16 cellular contexts compared by ENCODE assay signal in genomic region chr1:7922301-7922700, GRCh38. TPM values are rescaled to one million over a fixed set of nuclear protein-coding genes. Genes with fewer than 3 reads are reported as not detected.
A peak's percentile ranks its signal among the peaks of the same experiment; 100 is the strongest.
DNase-seq lines count a peak whose midpoint lies in the region; ATAC-seq, FAIRE-seq and TF ChIP-seq lines count a peak whose summit lies in the region.
"Had no signal": no experiment of that assay in that cellular context is flagged by ENCODE, and none has a peak within 500 bp of the region (broad histone marks: within the 10 kb centered on the region; RNA-seq: fewer than 3 reads in every experiment).

No MANE protein-coding gene starts in this region.

- H3K23ac ChIP-seq in mesenchymal stem cell (ENCODE audit: low read length in 2 of 2): no peak overlapping the region

- ATAC-seq in HG03097 (IDR thresholded peaks at IDR 0.05; ENCODE audit: low FRiP score, unreplicated experiment): no peak

- peaks cover 5 to 16% of the 10 kb centered on the region in 2 experiments for H3K27me3 ChIP-seq in mesenchymal stem cell (ENCODE audit: control insufficient read depth in 1 of 2, insufficient read depth in 1 of 2, low read length in 2 of 2)

- H3K4me1 ChIP-seq in mesenchymal stem cell (ENCODE audit: control insufficient read depth, insufficient read depth, low read depth, low read length): no peaks in the 10 kb centered on the region
- H3K4me1 ChIP-seq: left ventricle myocardium inferior had no signal

- DNase-seq in AG09309 (ENCODE audit: low read depth) (peak; percentile 27), HT1080 (ENCODE audit: low read depth) (peak; percentile 59), astrocyte of the cerebellum (ENCODE audit: low read depth) (peak; percentile 29), mesenchymal stem cell (peak; percentile 41), NCI-H2029 (lab: John Stamatoyannopoulos, UW) (no peak), ACHN (no peak), GM19239 (ENCODE audit: insufficient read length, low spot score) (no peak)
- DNase-seq: activated effector memory CD4-positive, alpha-beta T cell treated with Interleukin-2 at 50 U/mL for 16 hours; DMS 273 treated with DMSO at 0.1 percent for 48 hours; left ventricle myocardium inferior; NCI-H1436 treated with DMSO at 0.1 percent for 48 hours; posterior cingulate gyrus had no signal

- H3K27ac ChIP-seq in mesenchymal stem cell (ENCODE audit: low read length, poor library complexity, severe bottlenecking): no peak overlapping the region
- H3K27ac ChIP-seq: left ventricle myocardium inferior had no signal

- WGBS in mesenchymal stem cell: 75% methylated on average over 6 of the region's 6 CpGs

- no peak overlapping the region for H2BK12ac ChIP-seq in mesenchymal stem cell (ENCODE audit: low read length in 2 of 2)

- H3K36me3 ChIP-seq in mesenchymal stem cell (ENCODE audit: control insufficient read depth in 1 of 2, insufficient read depth in 2 of 2, low read depth in 1 of 2, low read length in 2 of 2): no peaks in the 10 kb centered on the region
- H3K36me3 ChIP-seq: left ventricle myocardium inferior had no signal

- no peaks in the 10 kb centered on the region for H3K79me1 ChIP-seq in mesenchymal stem cell (replicated peaks; ENCODE audit: low read length, poor library complexity, severe bottlenecking)

- no peak overlapping the region for H3K18ac ChIP-seq in mesenchymal stem cell (ENCODE audit: low read depth in 1 of 2, low read length in 2 of 2)

- no peak overlapping the region for H3K4me2 ChIP-seq in mesenchymal stem cell (ENCODE audit: low read length, poor library complexity, severe bottlenecking)

- H2BK5ac ChIP-seq in mesenchymal stem cell (ENCODE audit: low read depth, low read length, poor library complexity, severe bottlenecking): no peak overlapping the region

- H4K8ac ChIP-seq in mesenchymal stem cell (ENCODE audit: low read length): no peak overlapping the region

- no peak for FAIRE-seq in GM19239 (lab: Jason Lieb, UNC)
- FAIRE-seq: TTC549 had no signal

- no peaks in the 10 kb centered on the region for H3K9me3 ChIP-seq in mesenchymal stem cell (ENCODE audit: control insufficient read depth, low read length)
- H3K9me3 ChIP-seq: left ventricle myocardium inferior had no signal

- in situ Hi-C loops in astrocyte of the cerebellum (cut with HindIII; ENCODE audit: low sequenced_read_pairs): loop anchor here (25.0 kb wide), 1 partner anchor 90 kb away; no protein-coding TSS in a partner anchor
- in situ Hi-C loops in ACHN (cut with HindIII; ENCODE audit: low pct_ligation_motif_present, low pct_unique_long_range_greater_than_20kb, low sequenced_read_pairs): no loop called here

- H3K14ac ChIP-seq in mesenchymal stem cell (ENCODE audit: low read length in 2 of 2): no peak overlapping the region

- no peak overlapping the region for H2BK120ac ChIP-seq in mesenchymal stem cell (ENCODE audit: low read depth, low read length)

- H3K4me3 ChIP-seq in AG09309 (ENCODE audit: control insufficient read depth, low read depth, low read length) (peak overlapping the region; percentile 29; the same call in 1 of the 2 replicates), astrocyte of the cerebellum (ENCODE audit: low read depth, low read length) (no peak overlapping the region), mesenchymal stem cell (ENCODE audit: insufficient read depth in 1 of 2, low read depth in 1 of 2, low read length in 2 of 2) (no peak overlapping the region)
- H3K4me3 ChIP-seq: left ventricle myocardium inferior had no signal

- H3K4ac ChIP-seq in mesenchymal stem cell (ENCODE audit: low read depth in 1 of 2, low read length in 2 of 2): no peak overlapping the region

- no peak overlapping the region for H2BK15ac ChIP-seq in mesenchymal stem cell (ENCODE audit: low read depth, poor library complexity, severe bottlenecking)

- no peak overlapping the region for H4K91ac ChIP-seq in mesenchymal stem cell (ENCODE audit: low read length)

- no peak overlapping the region for H2AFZ ChIP-seq in mesenchymal stem cell (ENCODE audit: low read depth, low read length)

- H3K9ac ChIP-seq in mesenchymal stem cell (ENCODE audit: low read length): peak overlapping the region; percentile 18

- TF ChIP-seq CTCF in AG09309 (IDR thresholded peaks at IDR 0.05; ENCODE audit: control insufficient read depth, insufficient read depth, low read depth, low read length, missing control alignments): no peak
- no peak for TF ChIP-seq CTCF in astrocyte of the cerebellum (IDR thresholded peaks at IDR 0.05; ENCODE audit: low read depth, low read length, missing control alignments)

- no peak overlapping the region for H2AK5ac ChIP-seq in mesenchymal stem cell (ENCODE audit: low read length, severe bottlenecking)

RNA-seq across cellular contexts. Expression of gene TNFRSF9, which starts 18.3 kb away (rescaled TPM):
- 1.3 and 2.8 TPM in 2 replicates for total RNA-seq in HT1080 (2014; rRNA removed; shearing (Covaris generic))
- 0.56 and 0.60 TPM in 2 replicates for polyA plus RNA-seq in HT1080 (2015; cell fraction: cytosol; rRNA removed)
- 1.3 and 2.3 TPM in 2 replicates for polyA plus RNA-seq in HT1080 (2015; cell fraction: nucleus; rRNA removed)
- 0.08 TPM for polyA plus RNA-seq in mesenchymal stem cell (2013, experiment 1 of 2)
- 0.14 TPM for polyA plus RNA-seq in mesenchymal stem cell (2013, experiment 2 of 2)
- total RNA-seq: left ventricle myocardium inferior, SK-MEL-5 had no signal
- polyA plus RNA-seq: BJ had no signal

RNA-seq across cellular contexts. Expression of gene PARK7, which starts 39.2 kb away (rescaled TPM):
- total RNA-seq in HT1080 (2014; rRNA removed; shearing (Covaris generic)): 274 and 280 TPM in 2 replicates
- polyA plus RNA-seq in HT1080 (2015; cell fraction: cytosol; rRNA removed): 334 and 398 TPM in 2 replicates
- 130 and 150 TPM in 2 replicates for polyA plus RNA-seq in HT1080 (2015; cell fraction: nucleus; rRNA removed)
- 232 TPM for polyA plus RNA-seq in mesenchymal stem cell (2013, experiment 1 of 2)
- polyA plus RNA-seq in mesenchymal stem cell (2013, experiment 2 of 2): 236 TPM

Comparison
In these comparisons a context has a peak if more than half of its experiments do, and no peak if none do; other contexts are left out.
1. DNase-seq: peak in AG09309 (single experiment), HT1080 (single experiment), astrocyte of the cerebellum (single experiment) and mesenchymal stem cell (single experiment); none in NCI-H2029 (single experiment), ACHN (single experiment) and GM19239 (single experiment).